In genomic region chr4:60452259-60452658, GRCh38 we compare ENCODE assay signal across 19 cellular contexts.
A peak's percentile ranks its signal among the peaks of the same experiment; 100 is the strongest.
DNase-seq lines count a peak whose midpoint lies in the region; ATAC-seq and FAIRE-seq lines count a peak whose summit lies in the region.
"Had no signal": no experiment of that assay in that cellular context is flagged by ENCODE, and none has a peak within 500 bp of the region (broad histone marks: within the 10 kb centered on the region; RNA-seq: fewer than 3 reads in every experiment).

No MANE protein-coding gene starts in this region.

- no peak for FAIRE-seq in GM19239 (lab: Jason Lieb, UNC)
- FAIRE-seq: A204.1, GM12891, H1 had no signal

- DNase-seq in DMS 273 treated with DMSO at 0.1 percent for 48 hours (lab: John Stamatoyannopoulos, UW) (peak; percentile 72), NCI-H524 (lab: John Stamatoyannopoulos, UW) (peak; percentile 64 to 92), NCI-H82 treated with DMSO at 0.1 percent for 48 hours (lab: John Stamatoyannopoulos, UW; ENCODE audit: unreplicated experiment) (peak; percentile 54), left kidney (ENCODE audit: low read depth, low spot score) (peak; percentile 5), GM19239 (ENCODE audit: insufficient read length, low spot score) (no peak), GM03348 (ENCODE audit: low spot score) (no peak)
- DNase-seq: ACHN; BE2C; C1 segment of cervical spinal cord; CD4-positive, CD25-positive, alpha-beta regulatory T cell; CD8-positive, alpha-beta memory T cell; COR-L47; DMS79 treated with DMSO at 0.1 percent for 48 hours; H9; KG1 had no signal

- no peak for ATAC-seq in GM19467 (IDR thresholded peaks at IDR 0.05; ENCODE audit: unreplicated experiment)

Comparison
In these comparisons a context has a peak if more than half of its experiments do, and no peak if none do; other contexts are left out.
1. DNase-seq: peak in DMS 273 treated with DMSO at 0.1 percent for 48 hours (single experiment), NCI-H524 (2 of 2), NCI-H82 treated with DMSO at 0.1 percent for 48 hours (single experiment) and left kidney (single experiment); none in GM19239 (single experiment) and GM03348 (single experiment).